13 cellular contexts compared by ENCODE assay signal in genomic region chr3:170258105-170258487, GRCh38. TPM values are rescaled to one million over a fixed set of nuclear protein-coding genes. Genes with fewer than 3 reads are reported as not detected.
DNase-seq lines count a peak whose midpoint lies in the region; ATAC-seq and TF ChIP-seq lines count a peak whose summit lies in the region.
"Had no signal": no experiment of that assay in that cellular context is flagged by ENCODE, and none has a peak within 500 bp of the region (broad histone marks: within the 10 kb centered on the region; RNA-seq: fewer than 3 reads in every experiment).

No MANE protein-coding gene starts in this region.

- H3K4me3 Mint-ChIP-seq in endodermal cell = no peak overlapping the region
- H3K4me3 Mint-ChIP-seq: brain had no signal

- no peak overlapping the region for H3K27ac ChIP-seq in endodermal cell (ENCODE audit: low read depth, low read length)
- H3K27ac ChIP-seq: Peyer's patch, sigmoid colon had no signal

- H3K27me3 ChIP-seq in endodermal cell (ENCODE audit: control insufficient read depth, insufficient read depth, low read length, poor library complexity, severe bottlenecking) = no peaks in the 10 kb centered on the region
- H3K27me3 ChIP-seq: Peyer's patch, sigmoid colon had no signal

- peak; percentile 11 for ATAC-seq in GM21576 (IDR thresholded peaks at IDR 0.05; ENCODE audit: unreplicated experiment)

- H3K4me1 Mint-ChIP-seq in endodermal cell = no peaks in the 10 kb centered on the region
- H3K4me1 Mint-ChIP-seq: brain had no signal

- DNase-seq in GM12865 (ENCODE audit: low read depth) (peak; percentile 36), M059J (ENCODE audit: low read depth) (peak; percentile 32), endodermal cell (no peak), EL (no peak), superior temporal gyrus (ENCODE audit: extremely low spot score) (no peak), activated T-cell treated with anti-CD3 and anti-CD28 coated beads for 4 hours (no peak)
- DNase-seq in activated CD4-positive, CD25-positive, alpha-beta regulatory T cell (lab: John Stamatoyannopoulos, UW) = no peak
- DNase-seq: NCI-H1048, sigmoid colon had no signal

- no peaks in the 10 kb centered on the region for H3K27me3 Mint-ChIP-seq in endodermal cell (ENCODE audit: insufficient read depth)

- TF ChIP-seq CTCF in GM12865 (IDR thresholded peaks at IDR 0.05; ENCODE audit: insufficient read depth, low read depth, low read length, missing control alignments) (no peak), endodermal cell (conservative IDR thresholded peaks at IDR 0.05) (no peak)

- H3K9ac ChIP-seq in endodermal cell (ENCODE audit: extremely low read depth, low read length, poor library complexity, severe bottlenecking) = no peak overlapping the region

- H3K9me3 Mint-ChIP-seq in endodermal cell = peaks cover 14% of the 10 kb centered on the region

- peaks cover 47% of the 10 kb centered on the region for H3K36me3 ChIP-seq in endodermal cell (ENCODE audit: control insufficient read depth, insufficient read depth, low read length)

- H3K4me1 ChIP-seq in endodermal cell (ENCODE audit: control insufficient read depth, insufficient read depth, low read length) = no peaks in the 10 kb centered on the region
- H3K4me1 ChIP-seq: Peyer's patch, sigmoid colon had no signal

- H3K4me3 ChIP-seq in GM12865 (ENCODE audit: low read depth, low read length) (no peak overlapping the region), endodermal cell (ENCODE audit: low read length) (no peak overlapping the region)
- H3K4me3 ChIP-seq: lung, Peyer's patch, sigmoid colon had no signal

- H3K27ac Mint-ChIP-seq in endodermal cell = peak overlapping the region; percentile 68
- H3K27ac Mint-ChIP-seq: brain had no signal

- peaks cover 61% of the 10 kb centered on the region for H3K36me3 Mint-ChIP-seq in endodermal cell (ENCODE audit: low read depth)

- H3K9me3 ChIP-seq in endodermal cell (ENCODE audit: control insufficient read depth, low read length) = peaks cover 21% of the 10 kb centered on the region
- H3K9me3 ChIP-seq: Peyer's patch, sigmoid colon had no signal

- WGBS in endodermal cell (ENCODE audit: insufficient coverage in 1 of 2, insufficient read length in 1 of 2), 2 experiments = 82 to 93% methylated on average over 3 of the region's 3 CpGs

RNA-seq across cellular contexts. Expression of gene PRKCI, which starts 35.9 kb away (rescaled TPM):
- 50.1 and 63.1 TPM in 2 replicates for total RNA-seq in M059J (2014; rRNA removed; shearing (Covaris generic))
- 100 to 1,000 TPM in 1 of 2 donors, 10 to 100 TPM in 1; 81.9 to 103 TPM for total RNA-seq in endodermal cell
- polyA plus RNA-seq in endodermal cell (2013, experiment 1 of 2) = 35.4 TPM
- 39.3 TPM for polyA plus RNA-seq in endodermal cell (2013, experiment 2 of 2)

Comparison
In these comparisons a context has a peak if more than half of its experiments do, and no peak if none do; other contexts are left out.
1. DNase-seq: peak in GM12865 (single experiment) and M059J (single experiment); none in endodermal cell (single experiment), activated CD4-positive, CD25-positive, alpha-beta regulatory T cell (0 of 4), EL (single experiment), superior temporal gyrus (single experiment) and activated T-cell treated with anti-CD3 and anti-CD28 coated beads for 4 hours (single experiment).